16 cellular contexts compared by ENCODE assay signal in genomic region chr16:83934684-83934977, GRCh38. TPM values are rescaled to one million over a fixed set of nuclear protein-coding genes. Genes with fewer than 3 reads are reported as not detected.
DNase-seq lines count a peak whose midpoint lies in the region; ATAC-seq, FAIRE-seq and TF ChIP-seq lines count a peak whose summit lies in the region.
"Had no signal": no experiment of that assay in that cellular context is flagged by ENCODE, and none has a peak within 500 bp of the region (broad histone marks: within the 10 kb centered on the region; RNA-seq: fewer than 3 reads in every experiment).

No MANE protein-coding gene starts in this region.

- H3K23ac ChIP-seq in H9 (ENCODE audit: insufficient read length, low read depth, low read length): no peak overlapping the region

- H3K9me3 Mint-ChIP-seq in H9: no peaks in the 10 kb centered on the region
- H3K9me3 Mint-ChIP-seq: CD8-positive, alpha-beta memory T cell had no signal

- no peaks in the 10 kb centered on the region for H3K23me2 ChIP-seq in H9 (ENCODE audit: insufficient read length, low read depth, low read length, poor library complexity, severe bottlenecking)

- H3K4me3 ChIP-seq in HepG2 (replicated peaks in 1 of 3; ENCODE audit: insufficient read depth in 1 of 3, low read depth in 2 of 3, low read length in 3 of 3) (no peak overlapping the region), smooth muscle cell (no peak overlapping the region)
- H3K4me3 ChIP-seq: GM12878, GM23248 had no signal

- H4K5ac ChIP-seq in H9 (ENCODE audit: insufficient read length, low read depth, low read length): no peak overlapping the region

- no peaks in the 10 kb centered on the region for H3K27me3 ChIP-seq in H9 (ENCODE audit: insufficient read depth, low read length)
- H3K27me3 ChIP-seq in HepG2 (ENCODE audit: control insufficient read depth in 1 of 2, insufficient read depth in 2 of 2, low read length in 2 of 2): peaks cover 7 to 77% of the 10 kb centered on the region in 2 experiments; a peak in 4 of 5 replicates
- H3K27me3 ChIP-seq in smooth muscle cell (ENCODE audit: low read depth): no peaks in the 10 kb centered on the region

- no peak overlapping the region for H3K14ac ChIP-seq in H9 (ENCODE audit: insufficient read depth, low read length)

- H4K20me1 ChIP-seq in H9 (ENCODE audit: control insufficient read depth, insufficient read depth, insufficient read length) (no peaks in the 10 kb centered on the region), HepG2 (ENCODE audit: insufficient read depth, low read length) (no peaks in the 10 kb centered on the region), smooth muscle cell (ENCODE audit: low read depth) (no peaks in the 10 kb centered on the region)

- H3T11ph ChIP-seq in H9 (ENCODE audit: low read length): no peak overlapping the region

- BruUV-seq in HepG2 (replicated peaks; lab: Mats Ljungman, UMichigan): no TSS peak

- H3K79me1 ChIP-seq in H9 (ENCODE audit: insufficient read depth, low read depth, low read length, poor library complexity, severe bottlenecking): no peaks in the 10 kb centered on the region

- H3K9ac ChIP-seq in H9 (ENCODE audit: extremely low read depth, insufficient read length, low read length): no peak overlapping the region
- H3K9ac ChIP-seq in HepG2 (ENCODE audit: insufficient read depth, low read depth, low read length): no peak overlapping the region
- no peak overlapping the region for H3K9ac ChIP-seq in smooth muscle cell (ENCODE audit: low read depth)
- H3K9ac ChIP-seq: GM23248 had no signal

- H3F3A ChIP-seq in smooth muscle cell (ENCODE audit: low read depth): peaks cover under 1% of the 10 kb centered on the region

- H2BK12ac ChIP-seq in H9 (ENCODE audit: insufficient read length, low read depth, low read length): no peak overlapping the region

- H3K27ac Mint-ChIP-seq in H9: peak overlapping the region in 2 of 3 experiments; percentile 40 to 70; a peak in 2 of 7 replicates
- H3K27ac Mint-ChIP-seq: CD8-positive, alpha-beta memory T cell had no signal

- H2BK5ac ChIP-seq in H9 (ENCODE audit: insufficient read length, low read length): no peak overlapping the region

- no peak overlapping the region for H3K4me3 Mint-ChIP-seq in H9
- H3K4me3 Mint-ChIP-seq: CD8-positive, alpha-beta memory T cell had no signal

- ATAC-seq in HepG2: no peak
- no peak for ATAC-seq in HG03039 (IDR thresholded peaks at IDR 0.05; ENCODE audit: unreplicated experiment)
- ATAC-seq: GM12878 had no signal

- H3K79me2 ChIP-seq in H9 (ENCODE audit: insufficient read depth, low read length): no peaks in the 10 kb centered on the region
- H3K79me2 ChIP-seq in HepG2 (ENCODE audit: insufficient read depth, low read length): no peaks in the 10 kb centered on the region
- H3K79me2 ChIP-seq in smooth muscle cell (ENCODE audit: low read depth): no peaks in the 10 kb centered on the region

- in situ Hi-C loops in HepG2 (cut with HindIII; ENCODE audit: extremely low pct_ligation_motif_present, low pct_unique_long_range_greater_than_20kb): no loop called here

- no peak overlapping the region for H2BK15ac ChIP-seq in H9 (ENCODE audit: low read depth, low read length)

- no peak overlapping the region for H3K27ac ChIP-seq in H9 (ENCODE audit: insufficient read length, low read depth, low read length)
- H3K27ac ChIP-seq in HepG2 (ENCODE audit: extremely low read length, insufficient read depth, low read length): no peak overlapping the region
- H3K27ac ChIP-seq in smooth muscle cell (ENCODE audit: low read depth): peak overlapping the region; percentile 92
- H3K27ac ChIP-seq: 22Rv1, GM23248 had no signal

- no peak overlapping the region for H3K18ac ChIP-seq in H9 (ENCODE audit: insufficient read length, low read depth, low read length)

- POLR2A ChIA-PET in HepG2 (lab: Yijun Ruan, JAX): interaction anchor here (1.1 to 3.9 kb wide), 3 partner anchors 9 to 22 kb away, joined by 3 to 16 read pairs (median 8); partner anchors contain the start of gene OSGIN1

- H3K36me3 ChIP-seq in HepG2 (replicated peaks in 1 of 2; ENCODE audit: control insufficient read depth in 1 of 2, insufficient read depth in 2 of 2, low read length in 2 of 2): no peaks in the 10 kb centered on the region
- H3K36me3 ChIP-seq in smooth muscle cell (ENCODE audit: low read depth): no peaks in the 10 kb centered on the region

- TF ChIP-seq CTCF in H9 (conservative IDR thresholded peaks at IDR 0.05) (no peak), HepG2 (CRISPR knock-in tag; IDR thresholded peaks at IDR 0.05) (no peak), smooth muscle cell (IDR thresholded peaks at IDR 0.05; ENCODE audit: borderline replicate concordance, insufficient read depth, poor library complexity, severe bottlenecking) (no peak)

- TF ChIP-seq EP300 in HepG2 (IDR thresholded peaks at IDR 0.05; ENCODE audit: low read depth in 2 of 2, low read length in 2 of 2) (no peak), HepG2 (CRISPR knock-in tag; IDR thresholded peaks at IDR 0.05; ENCODE audit: borderline replicate concordance) (no peak)

- H3K36me3 Mint-ChIP-seq in H9 (ENCODE audit: insufficient read depth in 1 of 3, low read depth in 3 of 3): peaks cover 0 to 7% (median 5%) of the 10 kb centered on the region in 3 experiments; a peak in 5 of 7 replicates

- CTCF ChIA-PET in HepG2 (lab: Yijun Ruan, JAX; ENCODE audit: low intra/inter-chr PET ratio, low total read pairs): no interaction called here

- TF ChIP-seq POLR2A in HepG2 (IDR thresholded peaks at IDR 0.05; ENCODE audit: insufficient read depth in 1 of 2, low read depth in 2 of 2, low read length in 2 of 2): no peak

- no peak overlapping the region for H4K91ac ChIP-seq in H9 (ENCODE audit: insufficient read length, low read depth, low read length)

- peaks cover 0 to 6% of the 10 kb centered on the region in 2 experiments; a peak in 1 of 4 replicates for H3K4me1 Mint-ChIP-seq in H9

- H4K8ac ChIP-seq in H9 (replicated peaks; ENCODE audit: insufficient read length, low read depth, low read length): no peak overlapping the region

- no peak overlapping the region for H2BK20ac ChIP-seq in H9 (ENCODE audit: low read depth, low read length, poor library complexity, severe bottlenecking)

- peak; percentile 36 for DNase-seq in DMS 273 (lab: John Stamatoyannopoulos, UW; ENCODE audit: unreplicated experiment)
- no peak for DNase-seq in DMS 273 treated with DMSO at 0.1 percent for 48 hours (lab: John Stamatoyannopoulos, UW)
- DNase-seq in H9: no peak
- no peak for DNase-seq in HepG2 (ENCODE audit: low spot score)
- DNase-seq in smooth muscle cell (lab: John Stamatoyannopoulos, UW; ENCODE audit: unreplicated experiment): no peak
- no peak for DNase-seq in RKO (ENCODE audit: low spot score)
- DNase-seq: Caco-2; CD8-positive, alpha-beta memory T cell; DMS79; GM23248; H7 had no signal

- no peak for TF ChIP-seq RAD21 in HepG2 (CRISPR knock-in tag; IDR thresholded peaks at IDR 0.05)

- no peak for FAIRE-seq in HepG2 (lab: Jason Lieb, UNC)
- FAIRE-seq: GM12878, GM18507, HTR-8/SVneo had no signal

- WGBS in H9 (ENCODE audit: extremely low coverage, insufficient read length, low lambda C conversion rate): no CpG with 5 or more reads among the region's 12 CpGs
- 68% methylated on average over 12 of the region's 12 CpGs for WGBS in HepG2 (ENCODE audit: low lambda C conversion rate)
- 87% methylated on average over 12 of the region's 12 CpGs for WGBS in smooth muscle cell (ENCODE audit: low lambda C conversion rate)

- H2AFZ ChIP-seq in H9 (ENCODE audit: low read length) (no peak overlapping the region), HepG2 (ENCODE audit: low read length) (no peak overlapping the region), smooth muscle cell (ENCODE audit: low read depth) (no peak overlapping the region)
- H2AFZ ChIP-seq: GM23248 had no signal

- H3K4me1 ChIP-seq in H9 (ENCODE audit: insufficient read depth, low read length): no peaks in the 10 kb centered on the region
- peaks cover 42% of the 10 kb centered on the region for H3K4me1 ChIP-seq in HepG2 (ENCODE audit: insufficient read depth, low read length)
- peaks cover 10% of the 10 kb centered on the region for H3K4me1 ChIP-seq in smooth muscle cell (ENCODE audit: low read depth)

- no peak overlapping the region for H3K4ac ChIP-seq in H9 (ENCODE audit: low read depth, low read length)

- no peak overlapping the region for H3K56ac ChIP-seq in H9 (ENCODE audit: insufficient read length, low read depth, low read length)

- peaks cover 11% of the 10 kb centered on the region for H3K27me3 Mint-ChIP-seq in H9 (ENCODE audit: low read depth)

- H3K9me3 ChIP-seq in H9 (ENCODE audit: control insufficient read depth, low read depth, low read length): no peaks in the 10 kb centered on the region
- no peaks in the 10 kb centered on the region for H3K9me3 ChIP-seq in HepG2 (ENCODE audit: low read length)
- no peaks in the 10 kb centered on the region for H3K9me3 ChIP-seq in smooth muscle cell (replicated peaks; ENCODE audit: low read depth)
- H3K9me3 ChIP-seq: Caco-2 had no signal

- H2BK120ac ChIP-seq in H9 (ENCODE audit: low read depth, low read length, poor library complexity, severe bottlenecking): no peak overlapping the region

- no peak overlapping the region for H2AK5ac ChIP-seq in H9 (ENCODE audit: insufficient read length, low read length)

- intact Hi-C loops in HepG2 (cut with micrococcal nuclease; ENCODE audit: unreplicated experiment): no loop called here

- no peak overlapping the region for H3K4me2 ChIP-seq in H9 (ENCODE audit: insufficient read depth, insufficient read length, low read length)
- no peak overlapping the region for H3K4me2 ChIP-seq in HepG2 (ENCODE audit: low read depth, low read length)
- peak overlapping the region; percentile 68 for H3K4me2 ChIP-seq in smooth muscle cell

RNA-seq across cellular contexts. Expression of gene OSGIN1, which starts 18.4 kb away (rescaled TPM):
- total RNA-seq in H9 (2021) (0.48 and 0.63 TPM in 2 replicates), HepG2 (2016; rRNA removed; fragmentation: Illumina TruSeq; extraction: Trizol) (18.1 and 27.1 TPM in 2 replicates), smooth muscle cell (5.1 and 8.9 TPM in 2 replicates)
- 11.4 and 11.5 TPM in 2 replicates for total RNA-seq in HepG2 (2016; cell fraction: cytosol; rRNA removed; fragmentation: Illumina TruSeq; extraction: Trizol; ENCODE audit: low read depth)
- total RNA-seq in HepG2 (2016; cell fraction: insoluble cytoplasmic fraction; rRNA removed; fragmentation: Illumina TruSeq; extraction: Trizol): 18.2 and 24.7 TPM in 2 replicates
- 21.9 and 22.1 TPM in 2 replicates for total RNA-seq in HepG2 (2016; cell fraction: membrane; rRNA removed; fragmentation: Illumina TruSeq; extraction: Trizol)
- 32.7 and 36.4 TPM in 2 replicates for total RNA-seq in HepG2 (2016; cell fraction: nucleus; rRNA removed; fragmentation: Illumina TruSeq; extraction: Trizol)
- polyA plus RNA-seq in HepG2 (2011; rRNA removed) (20.5 and 26.5 TPM in 2 replicates), smooth muscle cell (12.4 and 13.8 TPM in 2 replicates)
- polyA plus RNA-seq in HepG2 (2011; cell fraction: cytosol; rRNA removed): 14.6 and 23.2 TPM in 2 replicates
- polyA plus RNA-seq in HepG2 (2011; cell fraction: nucleus; rRNA removed): 50.0 and 59.1 TPM in 2 replicates
- polyA plus RNA-seq in HepG2 (2012): 20.8 and 24.1 TPM in 2 replicates
- polyA plus RNA-seq in HepG2 (2016; cell fraction: cytosol; fragmentation: Illumina TruSeq; extraction: Trizol; ENCODE audit: low read depth): 5.0 and 5.2 TPM in 2 replicates
- polyA plus RNA-seq in HepG2 (2016; cell fraction: insoluble cytoplasmic fraction; fragmentation: Illumina TruSeq; extraction: Trizol; ENCODE audit: low read depth): 24.2 and 30.6 TPM in 2 replicates
- polyA plus RNA-seq in HepG2 (2016; cell fraction: membrane; fragmentation: Illumina TruSeq; extraction: Trizol; ENCODE audit: low read depth): 6.9 and 8.0 TPM in 2 replicates
- polyA plus RNA-seq in HepG2 (2016; cell fraction: nucleus; fragmentation: Illumina TruSeq; extraction: Trizol; ENCODE audit: insufficient read depth, low read depth): 47.7 and 49.4 TPM in 2 replicates
- 5.0 and 29.3 TPM in 2 replicates for polyA minus RNA-seq in HepG2 (2011; rRNA and poly(A)+ RNA removed; ENCODE audit: low replicate concordance)
- polyA minus RNA-seq in HepG2 (2011; cell fraction: cytosol; rRNA and poly(A)+ RNA removed): 11.4 and 16.2 TPM in 2 replicates
- 49.3 and 51.1 TPM in 2 replicates for polyA minus RNA-seq in HepG2 (2011; cell fraction: nucleus; rRNA and poly(A)+ RNA removed)

RNA-seq across cellular contexts. Expression of gene NECAB2, which starts 33.4 kb away (rescaled TPM):
- total RNA-seq in H9 (2021): 11.7 and 12.6 TPM in 2 replicates
- total RNA-seq in HepG2 (2016; rRNA removed; fragmentation: Illumina TruSeq; extraction: Trizol): 0.49 TPM in 1 of 2 replicates, not detected in the other
- total RNA-seq in HepG2 (2016; cell fraction: cytosol; rRNA removed; fragmentation: Illumina TruSeq; extraction: Trizol; ENCODE audit: low read depth): not detected in 2 replicates
- not detected in 2 replicates for total RNA-seq in HepG2 (2016; cell fraction: insoluble cytoplasmic fraction; rRNA removed; fragmentation: Illumina TruSeq; extraction: Trizol)
- not detected in 2 replicates for total RNA-seq in HepG2 (2016; cell fraction: membrane; rRNA removed; fragmentation: Illumina TruSeq; extraction: Trizol)
- total RNA-seq in HepG2 (2016; cell fraction: nucleus; rRNA removed; fragmentation: Illumina TruSeq; extraction: Trizol): not detected in 2 replicates
- 0.21 TPM in 1 of 2 replicates, not detected in the other for polyA plus RNA-seq in HepG2 (2011; rRNA removed)
- polyA plus RNA-seq in HepG2 (2011; cell fraction: cytosol; rRNA removed): 0.05 TPM in 1 of 2 replicates, not detected in the other
- polyA plus RNA-seq in HepG2 (2011; cell fraction: nucleus; rRNA removed): 0.77 and 1.2 TPM in 2 replicates
- not detected in 2 replicates for polyA plus RNA-seq in HepG2 (2012)
- not detected in 2 replicates for polyA plus RNA-seq in HepG2 (2016; cell fraction: cytosol; fragmentation: Illumina TruSeq; extraction: Trizol; ENCODE audit: low read depth)
- not detected in 2 replicates for polyA plus RNA-seq in HepG2 (2016; cell fraction: insoluble cytoplasmic fraction; fragmentation: Illumina TruSeq; extraction: Trizol; ENCODE audit: low read depth)
- not detected in 2 replicates for polyA plus RNA-seq in HepG2 (2016; cell fraction: membrane; fragmentation: Illumina TruSeq; extraction: Trizol; ENCODE audit: low read depth)
- polyA plus RNA-seq in HepG2 (2016; cell fraction: nucleus; fragmentation: Illumina TruSeq; extraction: Trizol; ENCODE audit: insufficient read depth, low read depth): not detected in 2 replicates
- 0.21 TPM in 1 of 2 replicates, not detected in the other for polyA minus RNA-seq in HepG2 (2011; rRNA and poly(A)+ RNA removed; ENCODE audit: low replicate concordance)
- not detected in 2 replicates for polyA minus RNA-seq in HepG2 (2011; cell fraction: cytosol; rRNA and poly(A)+ RNA removed)
- polyA minus RNA-seq in HepG2 (2011; cell fraction: nucleus; rRNA and poly(A)+ RNA removed): 0.62 TPM in 1 of 2 replicates, not detected in the other
- 0.13 and 0.22 TPM in 2 replicates for total RNA-seq in smooth muscle cell
- polyA plus RNA-seq in smooth muscle cell: 0.83 and 1.7 TPM in 2 replicates
- total RNA-seq: CD8-positive, alpha-beta memory T cell; GM12878; GM23248 had no signal
- polyA plus RNA-seq: CD8-positive, alpha-beta memory T cell; GM12878 had no signal

RNA-seq across cellular contexts. Expression of gene MLYCD, which starts 35.7 kb away (rescaled TPM):
- 6.8 and 7.1 TPM in 2 replicates for total RNA-seq in H9 (2021)
- 2.8 and 4.0 TPM in 2 replicates for total RNA-seq in HepG2 (2016; rRNA removed; fragmentation: Illumina TruSeq; extraction: Trizol)
- 0.79 and 0.91 TPM in 2 replicates for total RNA-seq in HepG2 (2016; cell fraction: cytosol; rRNA removed; fragmentation: Illumina TruSeq; extraction: Trizol; ENCODE audit: low read depth)
- total RNA-seq in HepG2 (2016; cell fraction: insoluble cytoplasmic fraction; rRNA removed; fragmentation: Illumina TruSeq; extraction: Trizol): 2.6 and 3.4 TPM in 2 replicates
- 1.7 and 1.9 TPM in 2 replicates for total RNA-seq in HepG2 (2016; cell fraction: membrane; rRNA removed; fragmentation: Illumina TruSeq; extraction: Trizol)
- total RNA-seq in HepG2 (2016; cell fraction: nucleus; rRNA removed; fragmentation: Illumina TruSeq; extraction: Trizol): 3.8 and 4.8 TPM in 2 replicates
- polyA plus RNA-seq in HepG2 (2011; rRNA removed): 1.8 and 2.0 TPM in 2 replicates
- 1.4 and 1.5 TPM in 2 replicates for polyA plus RNA-seq in HepG2 (2011; cell fraction: cytosol; rRNA removed)
- polyA plus RNA-seq in HepG2 (2011; cell fraction: nucleus; rRNA removed): 5.0 and 5.9 TPM in 2 replicates
- 1.5 and 2.0 TPM in 2 replicates for polyA plus RNA-seq in HepG2 (2012)
- 0.28 and 0.36 TPM in 2 replicates for polyA plus RNA-seq in HepG2 (2016; cell fraction: cytosol; fragmentation: Illumina TruSeq; extraction: Trizol; ENCODE audit: low read depth)
- polyA plus RNA-seq in HepG2 (2016; cell fraction: insoluble cytoplasmic fraction; fragmentation: Illumina TruSeq; extraction: Trizol; ENCODE audit: low read depth): 3.1 and 3.6 TPM in 2 replicates
- polyA plus RNA-seq in HepG2 (2016; cell fraction: membrane; fragmentation: Illumina TruSeq; extraction: Trizol; ENCODE audit: low read depth): 0.69 and 0.76 TPM in 2 replicates
- polyA plus RNA-seq in HepG2 (2016; cell fraction: nucleus; fragmentation: Illumina TruSeq; extraction: Trizol; ENCODE audit: insufficient read depth, low read depth): 4.2 and 4.4 TPM in 2 replicates
- polyA minus RNA-seq in HepG2 (2011; rRNA and poly(A)+ RNA removed; ENCODE audit: low replicate concordance): 1.8 and 5.1 TPM in 2 replicates
- 0.79 and 1.4 TPM in 2 replicates for polyA minus RNA-seq in HepG2 (2011; cell fraction: cytosol; rRNA and poly(A)+ RNA removed)
- 8.5 and 8.8 TPM in 2 replicates for polyA minus RNA-seq in HepG2 (2011; cell fraction: nucleus; rRNA and poly(A)+ RNA removed)
- total RNA-seq in smooth muscle cell: 1.2 and 1.8 TPM in 2 replicates
- 1.6 and 4.0 TPM in 2 replicates for polyA plus RNA-seq in smooth muscle cell
